In the genomic region with DNA sequence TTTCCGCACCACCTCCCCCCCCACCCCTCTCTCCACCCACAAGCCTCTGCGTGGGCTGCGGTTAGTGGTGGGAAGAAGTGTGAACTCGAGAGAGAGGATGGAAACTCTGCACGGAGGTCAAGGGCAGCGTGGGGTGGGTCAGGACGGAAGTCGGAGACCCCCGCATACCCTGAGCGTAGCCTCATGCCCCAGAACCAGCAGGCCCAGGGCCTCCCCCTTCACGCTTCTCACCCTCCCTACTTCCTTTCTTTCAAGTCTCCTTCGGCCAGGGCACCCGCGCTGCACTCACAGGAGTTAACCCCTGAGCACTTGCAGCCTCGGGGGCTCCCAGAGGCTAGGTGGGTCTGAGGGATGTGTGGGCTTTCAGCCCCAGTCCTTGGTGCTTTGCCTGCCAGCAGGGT, we compare ENCODE assay signal across 12 cellular contexts. TPM values are rescaled to one million over a fixed set of nuclear protein-coding genes. Genes with fewer than 3 reads are reported as not detected.
DNase-seq lines count a peak whose midpoint lies in the region; ATAC-seq and TF ChIP-seq lines count a peak whose summit lies in the region.
"Had no signal": no experiment of that assay in that cellular context is flagged by ENCODE, and none has a peak within 500 bp of the region (broad histone marks: within the 10 kb centered on the region; RNA-seq: fewer than 3 reads in every experiment).

No MANE protein-coding gene starts in this region.

- H3K4me1 ChIP-seq in BE2C (peaks cover 29% of the 10 kb centered on the region), body of pancreas (peaks cover 3% of the 10 kb centered on the region)
- H3K4me1 ChIP-seq: prostate gland had no signal

- H3K9me3 ChIP-seq in BE2C (no peaks in the 10 kb centered on the region), body of pancreas (no peaks in the 10 kb centered on the region)
- H3K9me3 ChIP-seq: prostate gland had no signal

- TF ChIP-seq CTCF in BE2C (IDR thresholded peaks at IDR 0.05; ENCODE audit: low read depth, low read length) (no peak), body of pancreas (IDR thresholded peaks at IDR 0.05) (no peak)

- peaks cover 10% of the 10 kb centered on the region for H3K36me3 ChIP-seq in BE2C
- H3K36me3 ChIP-seq in body of pancreas (replicated peaks in 1 of 2; ENCODE audit: insufficient read depth in 1 of 2, low read depth in 2 of 2): no peaks in the 10 kb centered on the region
- H3K36me3 ChIP-seq: prostate gland had no signal

- H3K27me3 Mint-ChIP-seq in activated naive CD8-positive, alpha-beta T cell treated with anti-CD3 and anti-CD28 coated beads, Interleukin-2, amount 10 ng/mL, durations not matched to agents 7 days and 5 days: no peaks in the 10 kb centered on the region

- H3K4me1 Mint-ChIP-seq in activated naive CD8-positive, alpha-beta T cell treated with anti-CD3 and anti-CD28 coated beads, Interleukin-2, amount 10 ng/mL, durations not matched to agents 7 days and 5 days: peaks cover 70% of the 10 kb centered on the region

- TF ChIP-seq POLR2A in body of pancreas (IDR thresholded peaks at IDR 0.05): no peak

- H3K36me3 Mint-ChIP-seq in activated naive CD8-positive, alpha-beta T cell treated with anti-CD3 and anti-CD28 coated beads, Interleukin-2, amount 10 ng/mL, durations not matched to agents 7 days and 5 days: no peaks in the 10 kb centered on the region

- ATAC-seq in GM18867 (IDR thresholded peaks at IDR 0.05; ENCODE audit: unreplicated experiment): peak; percentile 29
- ATAC-seq in activated naive CD8-positive, alpha-beta T cell treated with anti-CD3 and anti-CD28 coated beads, Interleukin-2, amount 10 ng/mL, durations not matched to agents 7 days and 5 days (ENCODE audit: low read depth): peak; percentile 33
- no peak for ATAC-seq in GM21423 (IDR thresholded peaks at IDR 0.05; ENCODE audit: unreplicated experiment)
- ATAC-seq in body of pancreas: no peak
- no peak for ATAC-seq in HG03460 (IDR thresholded peaks at IDR 0.05; ENCODE audit: unreplicated experiment)

- no peak overlapping the region for H3K27ac ChIP-seq in body of pancreas
- H3K27ac ChIP-seq: prostate gland had no signal

- H3K27me3 ChIP-seq in BE2C: no peaks in the 10 kb centered on the region
- no peaks in the 10 kb centered on the region for H3K27me3 ChIP-seq in body of pancreas

- DNase-seq in UCSD-AML1 (lab: John Stamatoyannopoulos, UW; ENCODE audit: unreplicated experiment): peak; percentile 65
- DNase-seq in activated naive CD8-positive, alpha-beta T cell treated with anti-CD3 and anti-CD28 coated beads, Interleukin-2, amount 10 ng/mL, durations not matched to agents 7 days and 5 days: peak; percentile 74
- DNase-seq in stimulated activated CD8-positive, alpha-beta memory T cell treated with anti-CD3 and anti-CD28 coated beads, Interleukin-12 subunit alpha, Interleukin-12 subunit beta, amount 100 ng/mL, for 4 hours (ENCODE audit: low read depth): peak; percentile 73
- DNase-seq in BE2C: no peak
- no peak for DNase-seq in body of pancreas
- DNase-seq: NCI-H1105 had no signal

- no peaks in the 10 kb centered on the region for H3K9me3 Mint-ChIP-seq in activated naive CD8-positive, alpha-beta T cell treated with anti-CD3 and anti-CD28 coated beads, Interleukin-2, amount 10 ng/mL, durations not matched to agents 7 days and 5 days

- intact Hi-C loops in body of pancreas (cut with DNase I): no loop called here

- no peak overlapping the region for H3K4me3 ChIP-seq in BE2C (ENCODE audit: low read depth, low read length)
- no peak overlapping the region for H3K4me3 ChIP-seq in body of pancreas
- H3K4me3 ChIP-seq: prostate gland had no signal

- peak overlapping the region; percentile 72 for H3K4me3 Mint-ChIP-seq in activated naive CD8-positive, alpha-beta T cell treated with anti-CD3 and anti-CD28 coated beads, Interleukin-2, amount 10 ng/mL, durations not matched to agents 7 days and 5 days

- POLR2A ChIA-PET in activated naive CD8-positive, alpha-beta T cell treated with anti-CD3 and anti-CD28 coated beads, Interleukin-2, amount 10 ng/mL, durations not matched to agents 7 days and 5 days (lab: Charles Lee): interaction anchor here (1.0 to 2.8 kb wide), 3 partner anchors 18 to 32 kb away, joined by 3 to 8 read pairs (median 4); no protein-coding TSS in a partner anchor

- WGBS in body of pancreas, 2 donors: 56 to 89% methylated on average over 11 to 15 of the region's 15 CpGs

- peak overlapping the region; percentile 82 for H3K27ac Mint-ChIP-seq in activated naive CD8-positive, alpha-beta T cell treated with anti-CD3 and anti-CD28 coated beads, Interleukin-2, amount 10 ng/mL, durations not matched to agents 7 days and 5 days

RNA-seq across cellular contexts. Expression of gene TBKBP1, which starts 9.2 kb away (rescaled TPM):
- 1 to 10 TPM; 8.0 to 8.9 TPM for total RNA-seq in activated naive CD8-positive, alpha-beta T cell treated with anti-CD3 and anti-CD28 coated beads, Interleukin-2, amount 10 ng/mL, durations not matched to agents 7 days and 5 days
- 31.1 TPM for polyA plus RNA-seq in BE2C (2012; ENCODE audit: insufficient read depth, insufficient read length, low read depth)
- total RNA-seq in body of pancreas: 10 to 100 TPM in 1 of 2 donors, 1 to 10 TPM in 1; 8.0 to 13.2 TPM

RNA-seq across cellular contexts. Expression of gene TBX21, which starts 29.8 kb away (rescaled TPM):
- total RNA-seq in activated naive CD8-positive, alpha-beta T cell treated with anti-CD3 and anti-CD28 coated beads, Interleukin-2, amount 10 ng/mL, durations not matched to agents 7 days and 5 days: 10 to 100 TPM; 20.7 to 22.8 TPM
- polyA plus RNA-seq in BE2C (2012; ENCODE audit: insufficient read depth, insufficient read length, low read depth): not detected
- total RNA-seq in body of pancreas: 1 to 10 TPM in 1 of 2 donors, not detected in 1; 1.0 TPM
- total RNA-seq: endothelial cell of umbilical vein, RPMI7951 had no signal
- polyA plus RNA-seq: endothelial cell of umbilical vein had no signal

RNA-seq across cellular contexts. Expression of gene KPNB1, which starts 53.5 kb away (rescaled TPM):
- 100 to 1,000 TPM; 335 TPM for total RNA-seq in activated naive CD8-positive, alpha-beta T cell treated with anti-CD3 and anti-CD28 coated beads, Interleukin-2, amount 10 ng/mL, durations not matched to agents 7 days and 5 days
- 150 TPM for polyA plus RNA-seq in BE2C (2012; ENCODE audit: insufficient read depth, insufficient read length, low read depth)
- total RNA-seq in body of pancreas: 100 to 1,000 TPM in 1 of 2 donors, 10 to 100 TPM in 1; 73.4 to 137 TPM

Comparison
In these comparisons a context has a peak if more than half of its experiments do, and no peak if none do; other contexts are left out.
1. ATAC-seq: peak in GM18867 (single experiment) and activated naive CD8-positive, alpha-beta T cell treated with anti-CD3 and anti-CD28 coated beads, Interleukin-2, amount 10 ng/mL, durations not matched to agents 7 days and 5 days (single experiment); none in GM21423 (single experiment), body of pancreas (single experiment) and HG03460 (single experiment).
2. DNase-seq: peak in UCSD-AML1 (single experiment), activated naive CD8-positive, alpha-beta T cell treated with anti-CD3 and anti-CD28 coated beads, Interleukin-2, amount 10 ng/mL, durations not matched to agents 7 days and 5 days (single experiment) and stimulated activated CD8-positive, alpha-beta memory T cell treated with anti-CD3 and anti-CD28 coated beads, Interleukin-12 subunit alpha, Interleukin-12 subunit beta, amount 100 ng/mL, for 4 hours (single experiment); none in BE2C (single experiment) and body of pancreas (0 of 4).
3. RNA of gene TBX21, which starts 29.8 kb away (total RNA-seq): 20.7 to 22.8 TPM in activated naive CD8-positive, alpha-beta T cell treated with anti-CD3 and anti-CD28 coated beads, Interleukin-2, amount 10 ng/mL, durations not matched to agents 7 days and 5 days; 1.0 TPM in body of pancreas; every median in the first group is over 10 times any median in the second.